ENCODE assay signal across 15 cellular contexts in the genomic region with DNA sequence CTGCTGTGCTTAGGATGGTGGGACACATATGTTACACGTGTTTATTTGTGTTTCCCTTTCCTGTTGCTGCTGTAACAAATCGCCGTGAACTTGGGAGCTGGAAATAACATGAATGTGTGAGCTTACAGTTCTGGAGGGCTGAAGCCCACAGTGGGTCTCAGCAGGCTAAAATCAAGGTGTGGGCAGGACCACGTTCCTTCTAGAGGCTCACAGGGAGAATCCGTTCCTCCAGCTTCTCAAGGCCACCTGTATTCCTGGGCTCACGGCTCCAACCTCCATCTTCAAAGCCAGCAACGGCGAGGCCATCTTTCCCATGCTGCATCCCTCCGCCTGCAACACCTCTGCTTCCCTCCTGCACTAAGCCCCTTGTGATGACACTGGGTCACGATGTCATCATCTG. TPM values are rescaled to one million over a fixed set of nuclear protein-coding genes. Genes with fewer than 3 reads are reported as not detected.
DNase-seq lines count a peak whose midpoint lies in the region; ATAC-seq, FAIRE-seq and TF ChIP-seq lines count a peak whose summit lies in the region.
"Had no signal": no experiment of that assay in that cellular context is flagged by ENCODE, and none has a peak within 500 bp of the region (broad histone marks: within the 10 kb centered on the region; RNA-seq: fewer than 3 reads in every experiment).

No MANE protein-coding gene starts in this region.

- no peak for FAIRE-seq in GM19239 (lab: Jason Lieb, UNC)
- FAIRE-seq: kidney had no signal

- no peak overlapping the region for H2AFZ ChIP-seq in GM23338

- peaks cover 46% of the 10 kb centered on the region for H3K36me3 Mint-ChIP-seq in activated CD8-positive, alpha-beta memory T cell treated with anti-CD3 and anti-CD28 coated beads, Interleukin-2, amount 10 ng/mL, durations not matched to agents 7 days and 5 days
- no peaks in the 10 kb centered on the region for H3K36me3 Mint-ChIP-seq in GM23338 (ENCODE audit: low read depth)

- peaks cover 2% of the 10 kb centered on the region for H3K9me3 Mint-ChIP-seq in activated CD8-positive, alpha-beta memory T cell treated with anti-CD3 and anti-CD28 coated beads, Interleukin-2, amount 10 ng/mL, durations not matched to agents 7 days and 5 days (ENCODE audit: low read depth)
- peaks cover 2 to 9% of the 10 kb centered on the region in 2 donors for H3K9me3 Mint-ChIP-seq in stimulated activated naive CD8-positive, alpha-beta T cell treated with anti-CD3 and anti-CD28 coated beads, Interleukin-15, amount 100 ng/mL, for 72 hours
- no peaks in the 10 kb centered on the region for H3K9me3 Mint-ChIP-seq in GM23338

- H3K9me2 ChIP-seq in GM23338 (ENCODE audit: insufficient read depth) = no peaks in the 10 kb centered on the region

- no peaks in the 10 kb centered on the region for H3K79me2 ChIP-seq in GM23338 (replicated peaks; ENCODE audit: insufficient read depth)

- peak overlapping the region; percentile 94 for H3K4me3 Mint-ChIP-seq in activated CD8-positive, alpha-beta memory T cell treated with anti-CD3 and anti-CD28 coated beads, Interleukin-2, amount 10 ng/mL, durations not matched to agents 7 days and 5 days
- peak overlapping the region; percentile 75 to 82 for H3K4me3 Mint-ChIP-seq in stimulated activated naive CD8-positive, alpha-beta T cell treated with anti-CD3 and anti-CD28 coated beads, Interleukin-15, amount 100 ng/mL, for 72 hours
- no peak overlapping the region for H3K4me3 Mint-ChIP-seq in GM23338

- no peak overlapping the region for H3K4me2 ChIP-seq in GM23338

- no peaks in the 10 kb centered on the region for H4K20me1 ChIP-seq in GM23338 (replicated peaks; ENCODE audit: insufficient read depth)

- H3K4me3 ChIP-seq in esophagus (ENCODE audit: low read depth in 1 of 2, low read length in 2 of 2) = no peak overlapping the region
- no peak overlapping the region for H3K4me3 ChIP-seq in GM23338
- H3K4me3 ChIP-seq: tibial nerve had no signal

- peaks cover 87% of the 10 kb centered on the region for H3K4me1 Mint-ChIP-seq in activated CD8-positive, alpha-beta memory T cell treated with anti-CD3 and anti-CD28 coated beads, Interleukin-2, amount 10 ng/mL, durations not matched to agents 7 days and 5 days
- peaks cover 69% of the 10 kb centered on the region for H3K4me1 Mint-ChIP-seq in stimulated activated naive CD8-positive, alpha-beta T cell treated with anti-CD3 and anti-CD28 coated beads, Interleukin-15, amount 100 ng/mL, for 72 hours
- H3K4me1 Mint-ChIP-seq in GM23338 = peaks cover 5% of the 10 kb centered on the region; the same call in 2 of the 3 replicates

- ATAC-seq in activated CD8-positive, alpha-beta memory T cell treated with anti-CD3 and anti-CD28 coated beads, Interleukin-2, amount 10 ng/mL, durations not matched to agents 7 days and 5 days = no peak
- ATAC-seq in stimulated activated naive CD8-positive, alpha-beta T cell treated with anti-CD3 and anti-CD28 coated beads, Interleukin-15, amount 100 ng/mL, for 72 hours = no peak
- ATAC-seq in GM23338 (no peak), HG03378 (IDR thresholded peaks at IDR 0.05; ENCODE audit: unreplicated experiment) (no peak)
- ATAC-seq: PC-3 had no signal

- H3K9me3 ChIP-seq in esophagus (ENCODE audit: control insufficient read depth in 2 of 2, insufficient read depth in 1 of 2, low read depth in 1 of 2, low read length in 1 of 2) = no peaks in the 10 kb centered on the region
- H3K9me3 ChIP-seq: tibial nerve had no signal

- no peak for TF ChIP-seq CTCF in GM23338 (conservative IDR thresholded peaks at IDR 0.05; ENCODE audit: low read depth in 2 of 2)

- 85 to 90% methylated on average over 10 of the region's 10 CpGs for WGBS in esophagus, 2 donors

- H3K27me3 Mint-ChIP-seq in activated CD8-positive, alpha-beta memory T cell treated with anti-CD3 and anti-CD28 coated beads, Interleukin-2, amount 10 ng/mL, durations not matched to agents 7 days and 5 days = no peaks in the 10 kb centered on the region
- H3K27me3 Mint-ChIP-seq in stimulated activated naive CD8-positive, alpha-beta T cell treated with anti-CD3 and anti-CD28 coated beads, Interleukin-15, amount 100 ng/mL, for 72 hours = peaks cover 2% of the 10 kb centered on the region
- H3K27me3 Mint-ChIP-seq in GM23338 (ENCODE audit: insufficient read depth, low read depth, poor library complexity) = peaks cover 6% of the 10 kb centered on the region

- H3K27ac ChIP-seq in esophagus (ENCODE audit: low read depth in 2 of 2, low read length in 1 of 2) (peak overlapping the region; percentile 54 to 79), GM23338 (ENCODE audit: low read depth) (no peak overlapping the region)

- peaks cover 9 to 14% of the 10 kb centered on the region in 2 donors for H3K4me1 ChIP-seq in esophagus (ENCODE audit: control insufficient read depth in 2 of 2, insufficient read depth in 2 of 2, low read length in 1 of 2)
- H3K4me1 ChIP-seq in GM23338 (ENCODE audit: insufficient read depth) = no peaks in the 10 kb centered on the region

- peak overlapping the region; percentile 99 for H3K27ac Mint-ChIP-seq in activated CD8-positive, alpha-beta memory T cell treated with anti-CD3 and anti-CD28 coated beads, Interleukin-2, amount 10 ng/mL, durations not matched to agents 7 days and 5 days
- peak overlapping the region; percentile 92 to 95 for H3K27ac Mint-ChIP-seq in stimulated activated naive CD8-positive, alpha-beta T cell treated with anti-CD3 and anti-CD28 coated beads, Interleukin-15, amount 100 ng/mL, for 72 hours
- H3K27ac Mint-ChIP-seq in GM23338 = no peak overlapping the region

- H3K36me3 ChIP-seq in esophagus (ENCODE audit: control insufficient read depth in 2 of 2, insufficient read depth in 2 of 2, low read length in 1 of 2) (no peaks in the 10 kb centered on the region), GM23338 (ENCODE audit: insufficient read depth) (no peaks in the 10 kb centered on the region)
- H3K36me3 ChIP-seq: tibial nerve had no signal

- CTCF ChIA-PET in activated CD8-positive, alpha-beta memory T cell treated with anti-CD3 and anti-CD28 coated beads, Interleukin-2, amount 10 ng/mL, durations not matched to agents 7 days and 5 days (lab: Charles Lee) = interaction anchor here (0.7 to 7.7 kb wide), 8 partner anchors 13 to 275 kb away, joined by 3 to 141 read pairs (median 6); no protein-coding TSS in a partner anchor

- no peaks in the 10 kb centered on the region for H3F3A ChIP-seq in GM23338 (replicated peaks; ENCODE audit: low read depth)

- H3K27me3 ChIP-seq in esophagus (ENCODE audit: control insufficient read depth in 1 of 2, insufficient read depth in 2 of 2, low read length in 2 of 2) = no peaks in the 10 kb centered on the region
- H3K27me3 ChIP-seq in GM23338 (ENCODE audit: insufficient read depth) = no peaks in the 10 kb centered on the region
- H3K27me3 ChIP-seq: tibial nerve had no signal

- DNase-seq in activated CD8-positive, alpha-beta memory T cell treated with anti-CD3 and anti-CD28 coated beads, Interleukin-2, amount 10 ng/mL, durations not matched to agents 7 days and 5 days = no peak
- no peak for DNase-seq in activated CD8-positive, alpha-beta memory T cell treated with anti-CD3 and anti-CD28 coated beads, Interleukin-2, amount 50 U/mL, for 4 hours
- peak; percentile 12 for DNase-seq in RPMI7951 (ENCODE audit: low read depth)
- DNase-seq in stimulated activated naive CD8-positive, alpha-beta T cell treated with anti-CD3 and anti-CD28 coated beads, Interleukin-15, amount 100 ng/mL, for 72 hours = no peak
- no peak for DNase-seq in GM23338 (ENCODE audit: low spot score)
- DNase-seq in GM19239 (ENCODE audit: insufficient read length, low spot score) = no peak
- DNase-seq: effector CD8-positive, alpha-beta T cell; kidney; NCI-H1105; NCI-H446; PC-3; T-helper 9 cell had no signal

TF ChIP-seq in GM23338, 12 proteins besides CTCF, POLR2A, EP300 and RAD21 (continues in another document):
- TF ChIP-seq JUNB (IDR thresholded peaks at IDR 0.05; ENCODE audit: unreplicated experiment) = no peak

RNA-seq across cellular contexts. Expression of a gene that starts 27.4 kb away (rescaled TPM):
- 10 to 100 TPM in 1 of 2 experiments, 1 to 10 TPM in 1; 3.8 to 15.1 TPM for total RNA-seq in activated CD8-positive, alpha-beta memory T cell treated with anti-CD3 and anti-CD28 coated beads, Interleukin-2, amount 10 ng/mL, durations not matched to agents 7 days and 5 days
- under 0.01 and 0.24 TPM in 2 replicates for total RNA-seq in RPMI7951 (2014; rRNA removed; shearing (Covaris generic))
- polyA plus RNA-seq in esophagus = 1 to 10 TPM; 3.5 to 6.1 TPM
- 28.7 and 29.0 TPM in 2 replicates for total RNA-seq in GM23338 (2014; rRNA removed; shearing (Covaris generic))
- 6.6 and 7.5 TPM in 2 replicates for polyA plus RNA-seq in GM23338 (2016; fragmentation: Nextera tagmentation; extraction: Ambion mirVana)
